ENCODE assay signal across 8 cellular contexts in genomic region chr6:38012573-38012972, GRCh38.
DNase-seq lines count a peak whose midpoint lies in the region; ATAC-seq, FAIRE-seq and TF ChIP-seq lines count a peak whose summit lies in the region.

No MANE protein-coding gene starts in this region.

- no peak for TF ChIP-seq EP300 in A549 (IDR thresholded peaks at IDR 0.05)

- in situ Hi-C loops in astrocyte of the spinal cord (cut with HindIII; ENCODE audit: low sequenced_read_pairs) = no loop called here

- CTCF ChIA-PET in A549 (lab: Yijun Ruan, JAX) = interaction anchor here (0.6 to 1.4 kb wide), 2 partner anchors 85 to 270 kb away, joined by 3 read pairs; no protein-coding TSS in a partner anchor

- H3K27ac ChIP-seq in A549 (no peak overlapping the region), kidney (ENCODE audit: low read depth in 2 of 2, low read length in 2 of 2) (no peak overlapping the region), thoracic aorta (no peak overlapping the region)

- H3K9me3 ChIP-seq in A549 = peaks cover 6% of the 10 kb centered on the region; the same call in 1 of the 3 replicates
- H3K9me3 ChIP-seq in kidney (ENCODE audit: control insufficient read depth in 1 of 2, low read length in 2 of 2) = peaks cover 3 to 6% of the 10 kb centered on the region in 2 donors
- H3K9me3 ChIP-seq in thoracic aorta = no peaks in the 10 kb centered on the region

- no peak for FAIRE-seq in A549 (lab: Jason Lieb, UNC)
- FAIRE-seq in kidney (lab: Jason Lieb, UNC) = no peak

- 78% methylated on average over 5 of the region's 5 CpGs for WGBS in A549 (ENCODE audit: missing lambda C conversion rate)

- intact Hi-C loops in kidney (cut with DNase I) = no loop called here

- peak; percentile 9 to 47 for DNase-seq in A549 (ENCODE audit: low read depth in 1 of 2, low spot score in 1 of 2)
- peak; percentile 39 for DNase-seq in GM10266 (ENCODE audit: extremely low spot score)
- DNase-seq in NCI-H446 (lab: John Stamatoyannopoulos, UW) = peak; percentile 27 to 62
- DNase-seq in astrocyte of the spinal cord (ENCODE audit: low read depth, low spot score) = peak; percentile 56
- no peak for DNase-seq in kidney
- DNase-seq in thoracic aorta (ENCODE audit: low spot score) = no peak
- DNase-seq in 8988T = no peak

- no peak overlapping the region for H3K4me3 ChIP-seq in A549
- no peak overlapping the region for H3K4me3 ChIP-seq in astrocyte of the spinal cord (ENCODE audit: low read depth, low read length)
- H3K4me3 ChIP-seq in kidney (ENCODE audit: low read length in 2 of 2) = no peak overlapping the region
- H3K4me3 ChIP-seq in thoracic aorta = no peak overlapping the region

- H3K27me3 ChIP-seq in thoracic aorta (replicated peaks; ENCODE audit: insufficient read depth) = no peaks in the 10 kb centered on the region

- TF ChIP-seq RAD21 in A549 (conservative IDR thresholded peaks at IDR 0.05 in 1 of 2, IDR thresholded peaks at IDR 0.05 in 1 of 2) = peak; percentile 54 to 65; a peak in 4 of 5 replicates

- POLR2A ChIA-PET in A549 (lab: Yijun Ruan, JAX) = no interaction called here

- TF ChIP-seq CTCF in A549 (IDR thresholded peaks at IDR 0.05) (peak; percentile 37), GM10266 (IDR thresholded peaks at IDR 0.05; ENCODE audit: control insufficient read depth, insufficient read depth, low read depth, missing control alignments) (peak; percentile 63), astrocyte of the spinal cord (IDR thresholded peaks at IDR 0.05; ENCODE audit: low read depth, low read length) (peak; percentile 77), kidney (IDR thresholded peaks at IDR 0.05; ENCODE audit: borderline replicate concordance, extremely low read depth, insufficient read depth) (peak; percentile 60), thoracic aorta (IDR thresholded peaks at IDR 0.05) (peak; percentile 52)

- H3K36me3 ChIP-seq in kidney (ENCODE audit: control insufficient read depth in 1 of 2, insufficient read depth in 2 of 2, low read length in 2 of 2) (no peaks in the 10 kb centered on the region), thoracic aorta (no peaks in the 10 kb centered on the region)

- H3K4me2 ChIP-seq in A549 = no peak overlapping the region

- TF ChIP-seq POLR2A in A549 (IDR thresholded peaks at IDR 0.05; ENCODE audit: low read length) = no peak

- no peak overlapping the region for H3K9ac ChIP-seq in kidney (ENCODE audit: low read length in 2 of 2)

- H3K4me1 ChIP-seq in A549 = no peaks in the 10 kb centered on the region
- no peaks in the 10 kb centered on the region for H3K4me1 ChIP-seq in kidney (ENCODE audit: control insufficient read depth in 1 of 2, insufficient read depth in 1 of 2, low read depth in 1 of 2, low read length in 2 of 2)
- H3K4me1 ChIP-seq in thoracic aorta (ENCODE audit: control insufficient read depth in 1 of 2, low read depth in 2 of 2) = peaks cover 9 to 18% of the 10 kb centered on the region in 2 donors

- peak in 1 of 2 experiments; percentile 68; a peak in 2 of 6 replicates for ATAC-seq in A549
- no peak for ATAC-seq in thoracic aorta (ENCODE audit: insufficient number of reproducible peaks, low FRiP score, low read depth)
- no peak for ATAC-seq in GM19397 (IDR thresholded peaks at IDR 0.05; ENCODE audit: unreplicated experiment)

TF ChIP-seq in A549, 52 proteins besides CTCF, POLR2A, EP300 and RAD21:
- TF ChIP-seq POLR2AphosphoS2 (conservative IDR thresholded peaks at IDR 0.05; ENCODE audit: low read length) (no peak), GATA3 (IDR thresholded peaks at IDR 0.05; ENCODE audit: borderline replicate concordance) (no peak), JUNB (IDR thresholded peaks at IDR 0.05) (no peak), BHLHE40 (IDR thresholded peaks at IDR 0.05; ENCODE audit: low read depth, low read length) (no peak)

Comparison
In these comparisons a context has a peak if more than half of its experiments do, and no peak if none do; other contexts are left out.
1. DNase-seq: peak in A549 (2 of 2), GM10266 (single experiment), NCI-H446 (2 of 2) and astrocyte of the spinal cord (single experiment); none in kidney (single experiment), thoracic aorta (single experiment) and 8988T (single experiment).
2. Peak in every context shown above with its lines, with median percentiles within 50 percentile points of each other: CTCF ChIP-seq.